9 cellular contexts compared by ENCODE assay signal in genomic region chr15:73991726-73992593, GRCh38. TPM values are rescaled to one million over a fixed set of nuclear protein-coding genes. Genes with fewer than 3 reads are reported as not detected.
DNase-seq lines count a peak whose midpoint lies in the region; ATAC-seq, FAIRE-seq and TF ChIP-seq lines count a peak whose summit lies in the region.
"Had no signal": no experiment of that assay in that cellular context is flagged by ENCODE, and none has a peak within 500 bp of the region (broad histone marks: within the 10 kb centered on the region; RNA-seq: fewer than 3 reads in every experiment).

TSS of gene STOML1 (minus strand) at chr15:73992295. CDS start at chr15:73992223, 72 bp downstream.

- no peaks in the 10 kb centered on the region for H4K20me1 ChIP-seq in keratinocyte (ENCODE audit: control insufficient read depth, extremely low read depth, insufficient read depth, low read length)

- H3K4me3 ChIP-seq in keratinocyte (ENCODE audit: control insufficient read depth in 2 of 3, extremely low read depth in 1 of 3, insufficient read depth in 2 of 3, low read depth in 1 of 3, low read length in 3 of 3), result peak within 1 kb of the TSS; percentile 66 to 77 (median 73)

- H3K9me3 ChIP-seq in keratinocyte (ENCODE audit: control insufficient read depth, low read depth, low read length), result no peaks in the 10 kb centered on the region

- H3K9me1 ChIP-seq in keratinocyte (ENCODE audit: control insufficient read depth, extremely low read depth, insufficient read depth, low read length), result no peaks in the 10 kb centered on the region

- DNase-seq in AG09319 (ENCODE audit: extremely low read depth, low read depth), result peak; percentile 82
- peak; percentile 61 for DNase-seq in NCI-H345 treated with DMSO at 0.1 percent for 48 hours (lab: John Stamatoyannopoulos, UW; ENCODE audit: unreplicated experiment)
- DNase-seq in cerebellar cortex (ENCODE audit: low spot score), result peak; percentile 88
- DNase-seq in keratinocyte (ENCODE audit: low read depth, low spot score), result peak; percentile 69
- DNase-seq in stimulated activated CD4-positive, alpha-beta T cell treated with anti-CD3 and anti-CD28 coated beads, Interleukin-12 subunit alpha, Interleukin-12 subunit beta, amount 100 ng/mL, for 48 hours (ENCODE audit: low read depth in 2 of 3, low spot score in 1 of 3), result peak; percentile 90 to 97 (median 93)

- H3K27ac ChIP-seq in keratinocyte (ENCODE audit: control insufficient read depth, insufficient read depth, low read length), result peak within 1 kb of the TSS; percentile 64

- H3K9ac ChIP-seq in keratinocyte (ENCODE audit: control insufficient read depth, extremely low read depth, insufficient read depth, low read length), result peak within 1 kb of the TSS; percentile 69

- no peaks in the 10 kb centered on the region for H3K27me3 ChIP-seq in keratinocyte (ENCODE audit: control insufficient read depth, extremely low read depth, insufficient read depth, low read length)

- H3K4me1 ChIP-seq in keratinocyte (ENCODE audit: control insufficient read depth, extremely low read depth, insufficient read depth, low read length), result peaks cover 62% of the 10 kb centered on the region

- TF ChIP-seq CTCF in AG09319 (IDR thresholded peaks at IDR 0.05; ENCODE audit: low read depth, low read length) (peak; percentile 64), keratinocyte (optimal IDR thresholded peaks at IDR 0.05 in 1 of 3, IDR thresholded peaks at IDR 0.05 in 1 of 3, conservative IDR thresholded peaks at IDR 0.05 in 1 of 3; ENCODE audit: extremely low read depth in 1 of 3, insufficient read depth in 2 of 3, low read length in 3 of 3) (peak in 2 of 3 experiments; percentile 82)

- FAIRE-seq in keratinocyte (lab: Jason Lieb, UNC), result no peak
- FAIRE-seq: endometrium had no signal

- H2AFZ ChIP-seq in keratinocyte (ENCODE audit: control insufficient read depth, low read length), result peak within 1 kb of the TSS; percentile 89

- H3K4me2 ChIP-seq in keratinocyte (ENCODE audit: control insufficient read depth, extremely low read depth, insufficient read depth, low read depth, low read length), result peak within 1 kb of the TSS; percentile 96

- peak; percentile 75 for ATAC-seq in GM18909 (IDR thresholded peaks at IDR 0.05; ENCODE audit: poor library complexity, unreplicated experiment)
- ATAC-seq in HG03159 (IDR thresholded peaks at IDR 0.05; ENCODE audit: unreplicated experiment), result peak; percentile 62
- ATAC-seq in activated CD4-positive, CD25-positive, alpha-beta regulatory T cell treated with anti-CD3 and anti-CD28 coated beads, Interleukin-2, amount 50 U/mL, for 24 hours, result peak; percentile 83 to 86

- dilution Hi-C loops in keratinocyte (cut with MboI; ENCODE audit: extremely low pct_ligation_motif_present, low sequenced_read_pairs), result no loop called here

- H3K36me3 ChIP-seq in keratinocyte (ENCODE audit: control insufficient read depth in 2 of 2, extremely low read depth in 1 of 2, insufficient read depth in 2 of 2, low read length in 2 of 2), result no peaks in the 10 kb centered on the region

- H3K79me2 ChIP-seq in keratinocyte (ENCODE audit: control insufficient read depth, insufficient read depth, low read length), result peaks cover 24% of the 10 kb centered on the region

RNA-seq across cellular contexts. Expression of gene STOML1, which starts in this region (rescaled TPM):
- 7.0 to 12.9 TPM (median 9.4 TPM) in 3 replicates for polyA plus RNA-seq in keratinocyte
- 1.9 TPM for polyA plus RNA-seq in keratinocyte (2011; ENCODE audit: low read depth)
- polyA plus RNA-seq in keratinocyte (2011; cell fraction: cytosol; rRNA removed), result 3.8 and 10.0 TPM in 2 replicates
- polyA plus RNA-seq in keratinocyte (2011; cell fraction: nucleus; rRNA removed), result 14.0 and 17.0 TPM in 2 replicates
- 6.7 and 12.2 TPM in 2 replicates for polyA plus RNA-seq in keratinocyte (2012; ENCODE audit: low replicate concordance)
- polyA minus RNA-seq in keratinocyte, result 5.5 to 11.7 TPM (median 8.4 TPM) in 3 replicates
- polyA minus RNA-seq in keratinocyte (2011; cell fraction: cytosol; rRNA and poly(A)+ RNA removed), result 14.6 TPM
- 10.2 and 12.7 TPM in 2 replicates for polyA minus RNA-seq in keratinocyte (2011; cell fraction: nucleus; rRNA and poly(A)+ RNA removed)

Comparison
In these comparisons a context has a peak if more than half of its experiments do, and no peak if none do; other contexts are left out.
1. Peak in every context shown above with its lines: DNase-seq, ATAC-seq, H3K4me3 ChIP-seq and H3K27ac ChIP-seq.